In genomic region chr10:22704348-22705341, GRCh38 we compare ENCODE assay signal across 11 cellular contexts.
A peak's percentile ranks its signal among the peaks of the same experiment; 100 is the strongest.
DNase-seq lines count a peak whose midpoint lies in the region; ATAC-seq and TF ChIP-seq lines count a peak whose summit lies in the region.
"Had no signal": no experiment of that assay in that cellular context is flagged by ENCODE, and none has a peak within 500 bp of the region (broad histone marks: within the 10 kb centered on the region; RNA-seq: fewer than 3 reads in every experiment).

No MANE protein-coding gene starts in this region.

- TF ChIP-seq CTCF in neutrophil (IDR thresholded peaks at IDR 0.05) = no peak

- H3K27ac ChIP-seq in neutrophil = peak overlapping the region; percentile 42
- H3K27ac ChIP-seq: pancreas had no signal

- H3K4me3 ChIP-seq in neutrophil (ENCODE audit: low read depth in 1 of 2, low read length in 1 of 2) = no peak overlapping the region
- H3K4me3 ChIP-seq: pancreas had no signal

- no peak overlapping the region for H3K4me3 Mint-ChIP-seq in activated T-cell treated with anti-CD3 and anti-CD28 coated beads, Interleukin-2, amount 50 U/mL, for 24 hours

- no peaks in the 10 kb centered on the region for H3K9me3 ChIP-seq in neutrophil
- H3K9me3 ChIP-seq: pancreas had no signal

- peaks cover 8 to 19% of the 10 kb centered on the region in 2 experiments for H3K4me1 ChIP-seq in neutrophil (ENCODE audit: control insufficient read depth in 1 of 2, insufficient read depth in 1 of 2, low read depth in 1 of 2, low read length in 1 of 2)

- ATAC-seq in HG02571 (IDR thresholded peaks at IDR 0.05; ENCODE audit: unreplicated experiment) = peak; percentile 44

- no peaks in the 10 kb centered on the region for H3K27me3 Mint-ChIP-seq in activated T-cell treated with anti-CD3 and anti-CD28 coated beads, Interleukin-2, amount 50 U/mL, for 24 hours

- peak overlapping the region; percentile 78 for H3K27ac Mint-ChIP-seq in activated T-cell treated with anti-CD3 and anti-CD28 coated beads, Interleukin-2, amount 50 U/mL, for 24 hours

- H3K4me1 Mint-ChIP-seq in activated T-cell treated with anti-CD3 and anti-CD28 coated beads, Interleukin-2, amount 50 U/mL, for 24 hours (ENCODE audit: low read depth) = peaks cover 96% of the 10 kb centered on the region

- no peaks in the 10 kb centered on the region for H3K36me3 ChIP-seq in neutrophil
- H3K36me3 ChIP-seq: pancreas had no signal

- H3K27me3 ChIP-seq in neutrophil = no peaks in the 10 kb centered on the region
- H3K27me3 ChIP-seq: pancreas had no signal

- H3K9me3 Mint-ChIP-seq in activated T-cell treated with anti-CD3 and anti-CD28 coated beads, Interleukin-2, amount 50 U/mL, for 24 hours = peaks cover 12% of the 10 kb centered on the region

- H3K36me3 Mint-ChIP-seq in activated T-cell treated with anti-CD3 and anti-CD28 coated beads, Interleukin-2, amount 50 U/mL, for 24 hours (ENCODE audit: low read depth) = peaks cover 65% of the 10 kb centered on the region

- no peak for DNase-seq in activated T-cell treated with anti-CD3 and anti-CD28 coated beads, Interleukin-2, amount 50 U/mL, for 24 hours
- no peak for DNase-seq in activated T-cell treated with anti-CD3 and anti-CD28 coated beads for 4 hours
- peak; percentile 69 for DNase-seq in NOMO-1 treated with dmso at 0.1 percent for 144 hours (lab: John Stamatoyannopoulos, UW; ENCODE audit: unreplicated experiment)
- DNase-seq in cortex of kidney (lab: John Stamatoyannopoulos, UW) = no peak
- DNase-seq in medulla oblongata (ENCODE audit: extremely low spot score) = no peak
- no peak for DNase-seq in stimulated activated naive CD4-positive, alpha-beta T cell treated with Interleukin-2 at 50 U/mL for 16 hours (lab: John Stamatoyannopoulos, UW)
- DNase-seq: cerebellar nuclear complex, NCI-H510A treated with DMSO at 0.1 percent for 48 hours, pancreas had no signal
